1 cellular context compared by ENCODE assay signal in the genomic region with DNA sequence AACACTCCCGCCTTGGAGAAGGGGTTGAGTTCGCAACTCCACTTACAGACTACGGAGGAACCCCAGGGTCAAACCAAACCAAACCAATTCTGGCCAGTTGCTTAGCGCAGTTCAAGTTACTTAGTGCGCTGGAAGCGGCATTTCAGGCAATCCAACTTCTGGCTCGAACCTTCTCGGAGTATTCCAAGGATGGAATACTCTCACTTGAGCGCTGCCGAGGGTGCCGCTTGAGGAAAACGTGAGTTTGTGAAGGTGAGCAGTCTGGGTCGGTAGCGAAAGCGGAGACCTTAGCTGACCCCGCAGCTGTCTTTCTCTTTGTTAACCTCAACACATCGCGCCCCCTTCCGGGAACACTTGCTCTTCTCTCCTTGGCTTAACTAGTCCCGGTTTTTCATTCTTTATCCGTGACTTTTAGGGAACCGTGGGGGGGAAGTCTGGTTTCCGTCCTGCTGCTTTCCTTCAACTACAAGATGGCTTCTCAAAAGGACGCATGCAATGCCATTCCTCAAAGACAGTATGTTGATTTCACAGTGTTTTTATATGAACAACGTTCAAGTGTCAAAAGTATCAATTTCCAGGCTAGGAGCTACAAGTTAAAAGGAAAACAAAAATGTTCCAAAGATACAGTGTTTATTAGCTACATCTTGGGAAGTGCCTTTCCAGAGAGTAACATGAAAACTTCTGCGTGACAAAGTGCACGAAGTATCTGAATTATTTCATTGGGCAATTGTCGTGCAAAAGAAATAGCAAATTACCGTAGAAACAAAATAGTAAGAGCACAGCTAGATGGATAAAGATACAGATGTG.
A peak's percentile ranks its signal among the peaks of the same experiment; 100 is the strongest.
TF ChIP-seq lines count a peak whose summit lies in the region.

No MANE protein-coding gene starts in this region.

TF ChIP-seq in GM12878, 131 proteins besides CTCF, POLR2A, EP300 and RAD21 (continued from another document and continues in another):
- TF ChIP-seq, protein P1, sequence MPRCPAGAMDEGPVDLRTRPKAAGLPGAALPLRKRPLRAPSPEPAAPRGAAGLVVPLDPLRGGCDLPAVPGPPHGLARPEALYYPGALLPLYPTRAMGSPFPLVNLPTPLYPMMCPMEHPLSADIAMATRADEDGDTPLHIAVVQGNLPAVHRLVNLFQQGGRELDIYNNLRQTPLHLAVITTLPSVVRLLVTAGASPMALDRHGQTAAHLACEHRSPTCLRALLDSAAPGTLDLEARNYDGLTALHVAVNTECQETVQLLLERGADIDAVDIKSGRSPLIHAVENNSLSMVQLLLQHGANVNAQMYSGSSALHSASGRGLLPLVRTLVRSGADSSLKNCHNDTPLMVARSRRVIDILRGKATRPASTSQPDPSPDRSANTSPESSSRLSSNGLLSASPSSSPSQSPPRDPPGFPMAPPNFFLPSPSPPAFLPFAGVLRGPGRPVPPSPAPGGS (IDR thresholded peaks at IDR 0.05; ENCODE audit: borderline replicate concordance, insufficient read depth, low read depth, low read length, poor library complexity, severe bottlenecking): no peak
- TF ChIP-seq, protein P2, sequence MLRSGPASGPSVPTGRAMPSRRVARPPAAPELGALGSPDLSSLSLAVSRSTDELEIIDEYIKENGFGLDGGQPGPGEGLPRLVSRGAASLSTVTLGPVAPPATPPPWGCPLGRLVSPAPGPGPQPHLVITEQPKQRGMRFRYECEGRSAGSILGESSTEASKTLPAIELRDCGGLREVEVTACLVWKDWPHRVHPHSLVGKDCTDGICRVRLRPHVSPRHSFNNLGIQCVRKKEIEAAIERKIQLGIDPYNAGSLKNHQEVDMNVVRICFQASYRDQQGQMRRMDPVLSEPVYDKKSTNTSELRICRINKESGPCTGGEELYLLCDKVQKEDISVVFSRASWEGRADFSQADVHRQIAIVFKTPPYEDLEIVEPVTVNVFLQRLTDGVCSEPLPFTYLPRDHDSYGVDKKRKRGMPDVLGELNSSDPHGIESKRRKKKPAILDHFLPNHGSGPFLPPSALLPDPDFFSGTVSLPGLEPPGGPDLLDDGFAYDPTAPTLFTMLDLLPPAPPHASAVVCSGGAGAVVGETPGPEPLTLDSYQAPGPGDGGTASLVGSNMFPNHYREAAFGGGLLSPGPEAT (IDR thresholded peaks at IDR 0.05; ENCODE audit: low read depth): peak; percentile 33
- TF ChIP-seq SIX5 (IDR thresholded peaks at IDR 0.05; ENCODE audit: low read depth, low read length, severe bottlenecking) (no peak), KDM1A (IDR thresholded peaks at IDR 0.05; ENCODE audit: borderline replicate concordance) (no peak), ZNF384 (IDR thresholded peaks at IDR 0.05; ENCODE audit: borderline replicate concordance, low read depth, low read length) (no peak), SUZ12 (IDR thresholded peaks at IDR 0.05; ENCODE audit: unreplicated experiment) (no peak), RFX5 (IDR thresholded peaks at IDR 0.05; ENCODE audit: low read depth, low read length) (no peak), HDGF (IDR thresholded peaks at IDR 0.05) (no peak), ZNF207 (IDR thresholded peaks at IDR 0.05; ENCODE audit: borderline replicate concordance) (no peak), SMARCA5 (IDR thresholded peaks at IDR 0.05) (0 out of 2 replicates have a peak, but pooled peaks have one; percentile 55), KLF5 (IDR thresholded peaks at IDR 0.05; ENCODE audit: partially characterized antibody) (no peak), GABPA (IDR thresholded peaks at IDR 0.05; ENCODE audit: low read depth) (no peak), ZSCAN29 (IDR thresholded peaks at IDR 0.05) (no peak), NR2F1 (conservative IDR thresholded peaks at IDR 0.05) (peak; percentile 99), ETV6 (conservative IDR thresholded peaks at IDR 0.05 in 1 of 2, IDR thresholded peaks at IDR 0.05 in 1 of 2; ENCODE audit: borderline replicate concordance in 1 of 2, low read depth in 1 of 2) (no peak), IRF4 (IDR thresholded peaks at IDR 0.05; ENCODE audit: low read depth, low read length) (no peak), MTA3 (IDR thresholded peaks at IDR 0.05; ENCODE audit: borderline replicate concordance, low read length) (no peak), SIN3A (IDR thresholded peaks at IDR 0.05; ENCODE audit: low read depth, low read length) (peak; percentile 47; the same call in 1 of the 2 replicates), SREBF2 (IDR thresholded peaks at IDR 0.05; ENCODE audit: low read length) (no peak), EED (IDR thresholded peaks at IDR 0.05; ENCODE audit: low read depth) (peak; percentile 58), RB1 (IDR thresholded peaks at IDR 0.05; ENCODE audit: borderline replicate concordance) (0 out of 2 replicates have a peak, but pooled peaks have one; percentile 44), JUNB (IDR thresholded peaks at IDR 0.05) (no peak), STAT1 (conservative IDR thresholded peaks at IDR 0.05) (0 out of 2 replicates have a peak, but pooled peaks have one; percentile 12), HDAC6 (IDR thresholded peaks at IDR 0.05; ENCODE audit: unreplicated experiment) (no peak)
- TF ChIP-seq, protein P3, sequence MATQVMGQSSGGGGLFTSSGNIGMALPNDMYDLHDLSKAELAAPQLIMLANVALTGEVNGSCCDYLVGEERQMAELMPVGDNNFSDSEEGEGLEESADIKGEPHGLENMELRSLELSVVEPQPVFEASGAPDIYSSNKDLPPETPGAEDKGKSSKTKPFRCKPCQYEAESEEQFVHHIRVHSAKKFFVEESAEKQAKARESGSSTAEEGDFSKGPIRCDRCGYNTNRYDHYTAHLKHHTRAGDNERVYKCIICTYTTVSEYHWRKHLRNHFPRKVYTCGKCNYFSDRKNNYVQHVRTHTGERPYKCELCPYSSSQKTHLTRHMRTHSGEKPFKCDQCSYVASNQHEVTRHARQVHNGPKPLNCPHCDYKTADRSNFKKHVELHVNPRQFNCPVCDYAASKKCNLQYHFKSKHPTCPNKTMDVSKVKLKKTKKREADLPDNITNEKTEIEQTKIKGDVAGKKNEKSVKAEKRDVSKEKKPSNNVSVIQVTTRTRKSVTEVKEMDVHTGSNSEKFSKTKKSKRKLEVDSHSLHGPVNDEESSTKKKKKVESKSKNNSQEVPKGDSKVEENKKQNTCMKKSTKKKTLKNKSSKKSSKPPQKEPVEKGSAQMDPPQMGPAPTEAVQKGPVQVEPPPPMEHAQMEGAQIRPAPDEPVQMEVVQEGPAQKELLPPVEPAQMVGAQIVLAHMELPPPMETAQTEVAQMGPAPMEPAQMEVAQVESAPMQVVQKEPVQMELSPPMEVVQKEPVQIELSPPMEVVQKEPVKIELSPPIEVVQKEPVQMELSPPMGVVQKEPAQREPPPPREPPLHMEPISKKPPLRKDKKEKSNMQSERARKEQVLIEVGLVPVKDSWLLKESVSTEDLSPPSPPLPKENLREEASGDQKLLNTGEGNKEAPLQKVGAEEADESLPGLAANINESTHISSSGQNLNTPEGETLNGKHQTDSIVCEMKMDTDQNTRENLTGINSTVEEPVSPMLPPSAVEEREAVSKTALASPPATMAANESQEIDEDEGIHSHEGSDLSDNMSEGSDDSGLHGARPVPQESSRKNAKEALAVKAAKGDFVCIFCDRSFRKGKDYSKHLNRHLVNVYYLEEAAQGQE (IDR thresholded peaks at IDR 0.05; ENCODE audit: low read depth, low read length): no peak
- TF ChIP-seq, protein P4, sequence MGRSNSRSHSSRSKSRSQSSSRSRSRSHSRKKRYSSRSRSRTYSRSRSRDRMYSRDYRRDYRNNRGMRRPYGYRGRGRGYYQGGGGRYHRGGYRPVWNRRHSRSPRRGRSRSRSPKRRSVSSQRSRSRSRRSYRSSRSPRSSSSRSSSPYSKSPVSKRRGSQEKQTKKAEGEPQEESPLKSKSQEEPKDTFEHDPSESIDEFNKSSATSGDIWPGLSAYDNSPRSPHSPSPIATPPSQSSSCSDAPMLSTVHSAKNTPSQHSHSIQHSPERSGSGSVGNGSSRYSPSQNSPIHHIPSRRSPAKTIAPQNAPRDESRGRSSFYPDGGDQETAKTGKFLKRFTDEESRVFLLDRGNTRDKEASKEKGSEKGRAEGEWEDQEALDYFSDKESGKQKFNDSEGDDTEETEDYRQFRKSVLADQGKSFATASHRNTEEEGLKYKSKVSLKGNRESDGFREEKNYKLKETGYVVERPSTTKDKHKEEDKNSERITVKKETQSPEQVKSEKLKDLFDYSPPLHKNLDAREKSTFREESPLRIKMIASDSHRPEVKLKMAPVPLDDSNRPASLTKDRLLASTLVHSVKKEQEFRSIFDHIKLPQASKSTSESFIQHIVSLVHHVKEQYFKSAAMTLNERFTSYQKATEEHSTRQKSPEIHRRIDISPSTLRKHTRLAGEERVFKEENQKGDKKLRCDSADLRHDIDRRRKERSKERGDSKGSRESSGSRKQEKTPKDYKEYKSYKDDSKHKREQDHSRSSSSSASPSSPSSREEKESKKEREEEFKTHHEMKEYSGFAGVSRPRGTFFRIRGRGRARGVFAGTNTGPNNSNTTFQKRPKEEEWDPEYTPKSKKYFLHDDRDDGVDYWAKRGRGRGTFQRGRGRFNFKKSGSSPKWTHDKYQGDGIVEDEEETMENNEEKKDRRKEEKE (IDR thresholded peaks at IDR 0.05): no peak
- TF ChIP-seq, protein P5, sequence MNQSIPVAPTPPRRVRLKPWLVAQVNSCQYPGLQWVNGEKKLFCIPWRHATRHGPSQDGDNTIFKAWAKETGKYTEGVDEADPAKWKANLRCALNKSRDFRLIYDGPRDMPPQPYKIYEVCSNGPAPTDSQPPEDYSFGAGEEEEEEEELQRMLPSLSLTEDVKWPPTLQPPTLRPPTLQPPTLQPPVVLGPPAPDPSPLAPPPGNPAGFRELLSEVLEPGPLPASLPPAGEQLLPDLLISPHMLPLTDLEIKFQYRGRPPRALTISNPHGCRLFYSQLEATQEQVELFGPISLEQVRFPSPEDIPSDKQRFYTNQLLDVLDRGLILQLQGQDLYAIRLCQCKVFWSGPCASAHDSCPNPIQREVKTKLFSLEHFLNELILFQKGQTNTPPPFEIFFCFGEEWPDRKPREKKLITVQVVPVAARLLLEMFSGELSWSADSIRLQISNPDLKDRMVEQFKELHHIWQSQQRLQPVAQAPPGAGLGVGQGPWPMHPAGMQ (IDR thresholded peaks at IDR 0.05; ENCODE audit: borderline replicate concordance): no peak
- TF ChIP-seq, protein P6, sequence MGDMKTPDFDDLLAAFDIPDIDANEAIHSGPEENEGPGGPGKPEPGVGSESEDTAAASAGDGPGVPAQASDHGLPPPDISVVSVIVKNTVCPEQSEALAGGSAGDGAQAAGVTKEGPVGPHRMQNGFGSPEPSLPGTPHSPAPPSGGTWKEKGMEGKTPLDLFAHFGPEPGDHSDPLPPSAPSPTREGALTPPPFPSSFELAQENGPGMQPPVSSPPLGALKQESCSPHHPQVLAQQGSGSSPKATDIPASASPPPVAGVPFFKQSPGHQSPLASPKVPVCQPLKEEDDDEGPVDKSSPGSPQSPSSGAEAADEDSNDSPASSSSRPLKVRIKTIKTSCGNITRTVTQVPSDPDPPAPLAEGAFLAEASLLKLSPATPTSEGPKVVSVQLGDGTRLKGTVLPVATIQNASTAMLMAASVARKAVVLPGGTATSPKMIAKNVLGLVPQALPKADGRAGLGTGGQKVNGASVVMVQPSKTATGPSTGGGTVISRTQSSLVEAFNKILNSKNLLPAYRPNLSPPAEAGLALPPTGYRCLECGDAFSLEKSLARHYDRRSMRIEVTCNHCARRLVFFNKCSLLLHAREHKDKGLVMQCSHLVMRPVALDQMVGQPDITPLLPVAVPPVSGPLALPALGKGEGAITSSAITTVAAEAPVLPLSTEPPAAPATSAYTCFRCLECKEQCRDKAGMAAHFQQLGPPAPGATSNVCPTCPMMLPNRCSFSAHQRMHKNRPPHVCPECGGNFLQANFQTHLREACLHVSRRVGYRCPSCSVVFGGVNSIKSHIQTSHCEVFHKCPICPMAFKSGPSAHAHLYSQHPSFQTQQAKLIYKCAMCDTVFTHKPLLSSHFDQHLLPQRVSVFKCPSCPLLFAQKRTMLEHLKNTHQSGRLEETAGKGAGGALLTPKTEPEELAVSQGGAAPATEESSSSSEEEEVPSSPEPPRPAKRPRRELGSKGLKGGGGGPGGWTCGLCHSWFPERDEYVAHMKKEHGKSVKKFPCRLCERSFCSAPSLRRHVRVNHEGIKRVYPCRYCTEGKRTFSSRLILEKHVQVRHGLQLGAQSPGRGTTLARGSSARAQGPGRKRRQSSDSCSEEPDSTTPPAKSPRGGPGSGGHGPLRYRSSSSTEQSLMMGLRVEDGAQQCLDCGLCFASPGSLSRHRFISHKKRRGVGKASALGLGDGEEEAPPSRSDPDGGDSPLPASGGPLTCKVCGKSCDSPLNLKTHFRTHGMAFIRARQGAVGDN (IDR thresholded peaks at IDR 0.05): peak; percentile 21; the same call in 1 of the 2 replicates
- TF ChIP-seq, protein P7, sequence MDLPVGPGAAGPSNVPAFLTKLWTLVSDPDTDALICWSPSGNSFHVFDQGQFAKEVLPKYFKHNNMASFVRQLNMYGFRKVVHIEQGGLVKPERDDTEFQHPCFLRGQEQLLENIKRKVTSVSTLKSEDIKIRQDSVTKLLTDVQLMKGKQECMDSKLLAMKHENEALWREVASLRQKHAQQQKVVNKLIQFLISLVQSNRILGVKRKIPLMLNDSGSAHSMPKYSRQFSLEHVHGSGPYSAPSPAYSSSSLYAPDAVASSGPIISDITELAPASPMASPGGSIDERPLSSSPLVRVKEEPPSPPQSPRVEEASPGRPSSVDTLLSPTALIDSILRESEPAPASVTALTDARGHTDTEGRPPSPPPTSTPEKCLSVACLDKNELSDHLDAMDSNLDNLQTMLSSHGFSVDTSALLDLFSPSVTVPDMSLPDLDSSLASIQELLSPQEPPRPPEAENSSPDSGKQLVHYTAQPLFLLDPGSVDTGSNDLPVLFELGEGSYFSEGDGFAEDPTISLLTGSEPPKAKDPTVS (IDR thresholded peaks at IDR 0.05; ENCODE audit: low read depth, low read length): no peak
- TF ChIP-seq, protein P8, sequence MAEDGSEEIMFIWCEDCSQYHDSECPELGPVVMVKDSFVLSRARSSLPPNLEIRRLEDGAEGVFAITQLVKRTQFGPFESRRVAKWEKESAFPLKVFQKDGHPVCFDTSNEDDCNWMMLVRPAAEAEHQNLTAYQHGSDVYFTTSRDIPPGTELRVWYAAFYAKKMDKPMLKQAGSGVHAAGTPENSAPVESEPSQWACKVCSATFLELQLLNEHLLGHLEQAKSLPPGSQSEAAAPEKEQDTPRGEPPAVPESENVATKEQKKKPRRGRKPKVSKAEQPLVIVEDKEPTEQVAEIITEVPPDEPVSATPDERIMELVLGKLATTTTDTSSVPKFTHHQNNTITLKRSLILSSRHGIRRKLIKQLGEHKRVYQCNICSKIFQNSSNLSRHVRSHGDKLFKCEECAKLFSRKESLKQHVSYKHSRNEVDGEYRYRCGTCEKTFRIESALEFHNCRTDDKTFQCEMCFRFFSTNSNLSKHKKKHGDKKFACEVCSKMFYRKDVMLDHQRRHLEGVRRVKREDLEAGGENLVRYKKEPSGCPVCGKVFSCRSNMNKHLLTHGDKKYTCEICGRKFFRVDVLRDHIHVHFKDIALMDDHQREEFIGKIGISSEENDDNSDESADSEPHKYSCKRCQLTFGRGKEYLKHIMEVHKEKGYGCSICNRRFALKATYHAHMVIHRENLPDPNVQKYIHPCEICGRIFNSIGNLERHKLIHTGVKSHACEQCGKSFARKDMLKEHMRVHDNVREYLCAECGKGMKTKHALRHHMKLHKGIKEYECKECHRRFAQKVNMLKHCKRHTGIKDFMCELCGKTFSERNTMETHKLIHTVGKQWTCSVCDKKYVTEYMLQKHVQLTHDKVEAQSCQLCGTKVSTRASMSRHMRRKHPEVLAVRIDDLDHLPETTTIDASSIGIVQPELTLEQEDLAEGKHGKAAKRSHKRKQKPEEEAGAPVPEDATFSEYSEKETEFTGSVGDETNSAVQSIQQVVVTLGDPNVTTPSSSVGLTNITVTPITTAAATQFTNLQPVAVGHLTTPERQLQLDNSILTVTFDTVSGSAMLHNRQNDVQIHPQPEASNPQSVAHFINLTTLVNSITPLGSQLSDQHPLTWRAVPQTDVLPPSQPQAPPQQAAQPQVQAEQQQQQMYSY (CRISPR knock-in tag; IDR thresholded peaks at IDR 0.05): no peak
